1 cellular context compared by ENCODE assay signal in the genomic region with DNA sequence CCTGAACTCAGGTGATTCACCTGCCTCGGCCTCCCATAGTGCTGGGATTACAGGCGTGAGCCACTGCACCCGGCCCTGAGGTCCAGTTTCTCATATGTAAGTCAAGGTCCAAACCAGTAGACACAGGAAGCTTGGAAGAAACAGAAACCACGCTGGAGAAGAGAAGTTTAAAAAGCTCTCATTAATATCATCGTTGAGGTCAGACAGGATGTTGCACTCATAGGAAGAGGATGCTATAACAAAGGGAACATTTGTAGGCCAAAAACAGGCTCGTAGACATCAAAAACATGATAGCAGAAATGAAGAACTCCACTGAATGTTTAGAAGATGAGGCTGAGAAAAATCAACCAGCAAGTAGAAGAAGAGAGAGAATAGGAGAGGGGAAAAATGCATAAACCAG.
TF ChIP-seq lines count a peak whose summit lies in the region.

No MANE protein-coding gene starts in this region.

TF ChIP-seq in HepG2, 621 proteins besides CTCF, POLR2A, EP300 and RAD21 (continued from another document):
- TF ChIP-seq, protein P1, sequence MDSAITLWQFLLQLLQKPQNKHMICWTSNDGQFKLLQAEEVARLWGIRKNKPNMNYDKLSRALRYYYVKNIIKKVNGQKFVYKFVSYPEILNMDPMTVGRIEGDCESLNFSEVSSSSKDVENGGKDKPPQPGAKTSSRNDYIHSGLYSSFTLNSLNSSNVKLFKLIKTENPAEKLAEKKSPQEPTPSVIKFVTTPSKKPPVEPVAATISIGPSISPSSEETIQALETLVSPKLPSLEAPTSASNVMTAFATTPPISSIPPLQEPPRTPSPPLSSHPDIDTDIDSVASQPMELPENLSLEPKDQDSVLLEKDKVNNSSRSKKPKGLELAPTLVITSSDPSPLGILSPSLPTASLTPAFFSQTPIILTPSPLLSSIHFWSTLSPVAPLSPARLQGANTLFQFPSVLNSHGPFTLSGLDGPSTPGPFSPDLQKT (CRISPR knock-in tag; IDR thresholded peaks at IDR 0.05; ENCODE audit: borderline replicate concordance) = no peak
- TF ChIP-seq, protein P2, sequence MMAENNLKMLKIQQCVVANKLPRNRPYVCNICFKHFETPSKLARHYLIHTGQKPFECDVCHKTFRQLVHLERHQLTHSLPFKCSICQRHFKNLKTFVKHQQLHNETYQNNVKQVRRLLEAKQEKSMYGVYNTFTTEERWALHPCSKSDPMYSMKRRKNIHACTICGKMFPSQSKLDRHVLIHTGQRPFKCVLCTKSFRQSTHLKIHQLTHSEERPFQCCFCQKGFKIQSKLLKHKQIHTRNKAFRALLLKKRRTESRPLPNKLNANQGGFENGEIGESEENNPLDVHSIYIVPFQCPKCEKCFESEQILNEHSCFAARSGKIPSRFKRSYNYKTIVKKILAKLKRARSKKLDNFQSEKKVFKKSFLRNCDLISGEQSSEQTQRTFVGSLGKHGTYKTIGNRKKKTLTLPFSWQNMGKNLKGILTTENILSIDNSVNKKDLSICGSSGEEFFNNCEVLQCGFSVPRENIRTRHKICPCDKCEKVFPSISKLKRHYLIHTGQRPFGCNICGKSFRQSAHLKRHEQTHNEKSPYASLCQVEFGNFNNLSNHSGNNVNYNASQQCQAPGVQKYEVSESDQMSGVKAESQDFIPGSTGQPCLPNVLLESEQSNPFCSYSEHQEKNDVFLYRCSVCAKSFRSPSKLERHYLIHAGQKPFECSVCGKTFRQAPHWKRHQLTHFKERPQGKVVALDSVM (CRISPR knock-in tag; IDR thresholded peaks at IDR 0.05) = no peak
- TF ChIP-seq ZNF3 (CRISPR knock-in tag; IDR thresholded peaks at IDR 0.05) = no peak
- TF ChIP-seq NCOA1 (CRISPR knock-in tag; IDR thresholded peaks at IDR 0.05) = no peak
- TF ChIP-seq ZBTB7A (CRISPR knock-in tag; IDR thresholded peaks at IDR 0.05) = no peak
- TF ChIP-seq, protein P3, sequence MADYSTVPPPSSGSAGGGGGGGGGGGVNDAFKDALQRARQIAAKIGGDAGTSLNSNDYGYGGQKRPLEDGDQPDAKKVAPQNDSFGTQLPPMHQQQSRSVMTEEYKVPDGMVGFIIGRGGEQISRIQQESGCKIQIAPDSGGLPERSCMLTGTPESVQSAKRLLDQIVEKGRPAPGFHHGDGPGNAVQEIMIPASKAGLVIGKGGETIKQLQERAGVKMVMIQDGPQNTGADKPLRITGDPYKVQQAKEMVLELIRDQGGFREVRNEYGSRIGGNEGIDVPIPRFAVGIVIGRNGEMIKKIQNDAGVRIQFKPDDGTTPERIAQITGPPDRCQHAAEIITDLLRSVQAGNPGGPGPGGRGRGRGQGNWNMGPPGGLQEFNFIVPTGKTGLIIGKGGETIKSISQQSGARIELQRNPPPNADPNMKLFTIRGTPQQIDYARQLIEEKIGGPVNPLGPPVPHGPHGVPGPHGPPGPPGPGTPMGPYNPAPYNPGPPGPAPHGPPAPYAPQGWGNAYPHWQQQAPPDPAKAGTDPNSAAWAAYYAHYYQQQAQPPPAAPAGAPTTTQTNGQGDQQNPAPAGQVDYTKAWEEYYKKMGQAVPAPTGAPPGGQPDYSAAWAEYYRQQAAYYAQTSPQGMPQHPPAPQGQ (CRISPR knock-in tag; IDR thresholded peaks at IDR 0.05; ENCODE audit: borderline replicate concordance) = no peak
- TF ChIP-seq, protein P4, sequence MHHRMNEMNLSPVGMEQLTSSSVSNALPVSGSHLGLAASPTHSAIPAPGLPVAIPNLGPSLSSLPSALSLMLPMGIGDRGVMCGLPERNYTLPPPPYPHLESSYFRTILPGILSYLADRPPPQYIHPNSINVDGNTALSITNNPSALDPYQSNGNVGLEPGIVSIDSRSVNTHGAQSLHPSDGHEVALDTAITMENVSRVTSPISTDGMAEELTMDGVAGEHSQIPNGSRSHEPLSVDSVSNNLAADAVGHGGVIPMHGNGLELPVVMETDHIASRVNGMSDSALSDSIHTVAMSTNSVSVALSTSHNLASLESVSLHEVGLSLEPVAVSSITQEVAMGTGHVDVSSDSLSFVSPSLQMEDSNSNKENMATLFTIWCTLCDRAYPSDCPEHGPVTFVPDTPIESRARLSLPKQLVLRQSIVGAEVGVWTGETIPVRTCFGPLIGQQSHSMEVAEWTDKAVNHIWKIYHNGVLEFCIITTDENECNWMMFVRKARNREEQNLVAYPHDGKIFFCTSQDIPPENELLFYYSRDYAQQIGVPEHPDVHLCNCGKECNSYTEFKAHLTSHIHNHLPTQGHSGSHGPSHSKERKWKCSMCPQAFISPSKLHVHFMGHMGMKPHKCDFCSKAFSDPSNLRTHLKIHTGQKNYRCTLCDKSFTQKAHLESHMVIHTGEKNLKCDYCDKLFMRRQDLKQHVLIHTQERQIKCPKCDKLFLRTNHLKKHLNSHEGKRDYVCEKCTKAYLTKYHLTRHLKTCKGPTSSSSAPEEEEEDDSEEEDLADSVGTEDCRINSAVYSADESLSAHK (CRISPR knock-in tag; IDR thresholded peaks at IDR 0.05; ENCODE audit: borderline replicate concordance) = no peak
- TF ChIP-seq TCF7L2 (IDR thresholded peaks at IDR 0.05; ENCODE audit: low read depth, low read length) = no peak
